29 cellular contexts compared by ENCODE assay signal in genomic region chr11:43382614-43383013, GRCh38.
"Had no signal": no experiment of that assay in that cellular context is flagged by ENCODE, and none has a peak within 500 bp of the region (broad histone marks: within the 10 kb centered on the region; RNA-seq: fewer than 3 reads in every experiment).

No MANE protein-coding gene starts in this region.

- H3K4me1 Mint-ChIP-seq: mesothelial cell of epicardium; nephron progenitor cell; stimulated activated naive CD8-positive, alpha-beta T cell treated with anti-CD3 and anti-CD28 coated beads, Interleukin-15, amount 100 ng/mL, for 72 hours had no signal

- H3K36me3 ChIP-seq: pancreas, prostate gland, vagina had no signal

- H3K27ac ChIP-seq: left lung, lower lobe of right lung, pancreas, prostate gland, sigmoid colon, spleen, transverse colon, upper lobe of left lung, vagina had no signal

- H3K27ac Mint-ChIP-seq: mesothelial cell of epicardium; natural killer cell; nephron progenitor cell; stimulated activated effector memory CD8-positive, alpha-beta T cell treated with anti-CD3 and anti-CD28 coated beads, Interleukin-12 subunit alpha, Interleukin-12 subunit beta, amount 100 ng/mL, for 72 hours; stimulated activated naive CD8-positive, alpha-beta T cell treated with anti-CD3 and anti-CD28 coated beads, Interleukin-15, amount 100 ng/mL, for 72 hours had no signal

- H3K36me3 Mint-ChIP-seq: naive B cell had no signal

- H3K27me3 ChIP-seq: left lung, pancreas, sigmoid colon, spleen, transverse colon, upper lobe of left lung, vagina had no signal

- DNase-seq: hippocampal formation; kidney glomerular epithelial cell; left cardiac atrium; left lung; lower lobe of right lung; mammary epithelial cell; mesenchymal stem cell; naive B cell; natural killer cell; nephron progenitor cell; nucleus accumbens; pancreas; posterior cingulate gyrus; retina; right cardiac atrium; sigmoid colon; small intestine; spleen; stimulated activated CD4-positive, alpha-beta T cell treated with anti-CD3 and anti-CD28 coated beads, Interleukin-4, amount 100 ng/mL, for 24 hours; stimulated activated naive CD4-positive, alpha-beta T cell treated with Interleukin-2 at 50 U/mL for 16 hours; stimulated activated naive CD8-positive, alpha-beta T cell treated with anti-CD3 and anti-CD28 coated beads, Interleukin-15, amount 100 ng/mL, for 72 hours; substantia nigra; transverse colon had no signal

- H3K9me3 Mint-ChIP-seq: mesothelial cell of epicardium; naive B cell; natural killer cell; nephron progenitor cell; stimulated activated effector memory CD8-positive, alpha-beta T cell treated with anti-CD3 and anti-CD28 coated beads, Interleukin-12 subunit alpha, Interleukin-12 subunit beta, amount 100 ng/mL, for 72 hours; stimulated activated naive CD8-positive, alpha-beta T cell treated with anti-CD3 and anti-CD28 coated beads, Interleukin-15, amount 100 ng/mL, for 72 hours had no signal

- H3K4me3 ChIP-seq: left lung, lower lobe of right lung, pancreas, prostate gland, sigmoid colon, spleen, transverse colon, upper lobe of left lung, vagina had no signal

- H3K4me3 Mint-ChIP-seq: mesothelial cell of epicardium; naive B cell; natural killer cell; nephron progenitor cell; stimulated activated effector memory CD8-positive, alpha-beta T cell treated with anti-CD3 and anti-CD28 coated beads, Interleukin-12 subunit alpha, Interleukin-12 subunit beta, amount 100 ng/mL, for 72 hours; stimulated activated naive CD8-positive, alpha-beta T cell treated with anti-CD3 and anti-CD28 coated beads, Interleukin-15, amount 100 ng/mL, for 72 hours had no signal

- FAIRE-seq: keratinocyte, small intestine had no signal

- H3K9me3 ChIP-seq: left lung, lower lobe of right lung, pancreas, prostate gland, sigmoid colon, spleen, transverse colon, upper lobe of left lung, vagina had no signal

- H3K4me1 ChIP-seq: left lung, lower lobe of right lung, prostate gland, sigmoid colon had no signal

- ATAC-seq: left cardiac atrium; left lung; lower lobe of right lung; natural killer cell; pancreas; right cardiac atrium; stimulated activated effector memory CD8-positive, alpha-beta T cell treated with anti-CD3 and anti-CD28 coated beads, Interleukin-12 subunit alpha, Interleukin-12 subunit beta, amount 100 ng/mL, for 72 hours; stimulated activated naive CD8-positive, alpha-beta T cell treated with anti-CD3 and anti-CD28 coated beads, Interleukin-15, amount 100 ng/mL, for 72 hours had no signal

- H3K27me3 Mint-ChIP-seq: naive B cell; stimulated activated naive CD8-positive, alpha-beta T cell treated with anti-CD3 and anti-CD28 coated beads, Interleukin-15, amount 100 ng/mL, for 72 hours had no signal
